1 cellular context compared by ENCODE assay signal in the genomic region with DNA sequence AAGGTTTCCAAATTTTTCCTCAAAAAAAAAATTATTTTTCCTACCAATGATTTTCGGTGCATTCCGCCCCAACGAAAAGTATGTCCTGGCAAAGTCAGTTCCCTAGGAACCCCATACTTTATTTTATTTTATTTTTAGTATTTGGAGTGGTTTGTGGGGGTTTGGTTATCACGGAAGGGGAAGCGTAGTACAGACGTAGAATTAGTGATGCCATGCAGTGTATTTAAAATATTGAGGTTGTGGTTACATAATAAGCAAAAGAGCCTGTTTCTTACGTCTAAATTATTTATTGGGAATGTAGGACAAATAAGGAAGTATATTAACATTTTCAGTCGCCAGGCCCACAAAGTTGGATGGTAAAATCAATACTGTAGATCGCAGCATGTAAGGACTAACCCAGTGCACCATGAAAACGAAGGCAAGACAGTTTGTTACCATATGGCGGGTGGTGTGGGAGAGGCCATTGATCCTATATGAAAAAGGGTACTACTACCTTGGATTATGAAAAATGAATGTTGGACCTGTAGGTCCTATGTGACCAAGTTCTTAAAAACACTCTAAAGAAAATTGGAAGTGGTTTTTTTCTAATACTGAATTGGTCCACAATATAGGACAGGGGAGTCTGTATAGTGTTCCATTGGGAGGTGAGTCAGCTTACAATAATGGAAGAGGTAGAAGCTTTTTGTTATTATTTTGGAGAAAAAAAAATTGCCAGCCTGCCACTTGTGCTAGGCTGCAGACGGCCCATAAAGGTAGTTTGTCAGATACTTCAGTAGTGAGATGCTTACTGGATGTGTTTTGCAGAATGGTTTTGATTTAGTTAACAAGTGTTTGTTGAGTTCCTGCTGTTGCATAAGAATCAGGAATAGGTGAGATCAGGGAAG.
TF ChIP-seq lines count a peak whose summit lies in the region.

No MANE protein-coding gene starts in this region.

TF ChIP-seq in endothelial cell of umbilical vein, 7 proteins besides CTCF, POLR2A, EP300 and RAD21 (continued from another document):
- TF ChIP-seq JUN (IDR thresholded peaks at IDR 0.05; ENCODE audit: borderline replicate concordance, insufficient read depth, insufficient read length, low read depth), result no peak
- TF ChIP-seq FOS (IDR thresholded peaks at IDR 0.05; ENCODE audit: borderline replicate concordance, insufficient read depth, low read length), result no peak
